Comparison of ENCODE assay signal across 11 cellular contexts in the genomic region with DNA sequence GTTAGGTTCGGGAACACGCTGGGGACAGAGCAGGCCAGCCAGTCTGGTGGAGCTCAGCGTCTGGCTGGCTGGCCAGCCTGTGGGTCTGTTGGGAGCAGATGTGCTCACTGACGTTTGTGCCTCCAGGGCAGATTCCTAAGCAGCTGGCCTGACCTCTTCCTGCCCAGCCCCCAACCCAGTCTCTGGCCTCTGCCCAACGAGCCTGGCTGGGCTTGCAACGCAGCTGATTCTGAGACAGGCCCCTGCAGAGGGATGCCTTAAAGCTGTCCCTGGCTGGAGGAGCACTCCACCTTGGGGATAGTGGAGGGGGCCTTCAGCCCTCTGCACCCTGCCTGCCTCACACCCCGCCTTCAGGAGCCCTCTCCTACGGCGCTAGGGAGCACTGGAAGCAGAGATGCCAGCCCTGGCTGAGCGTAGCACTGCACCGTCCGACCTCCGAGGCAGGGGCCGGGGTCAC. TPM values are rescaled to one million over a fixed set of nuclear protein-coding genes. Genes with fewer than 3 reads are reported as not detected.
DNase-seq lines count a peak whose midpoint lies in the region; ATAC-seq and TF ChIP-seq lines count a peak whose summit lies in the region.
"Had no signal": no experiment of that assay in that cellular context is flagged by ENCODE, and none has a peak within 500 bp of the region (broad histone marks: within the 10 kb centered on the region; RNA-seq: fewer than 3 reads in every experiment).

No MANE protein-coding gene starts in this region.

- H4K20me1 ChIP-seq in Karpas-422 (ENCODE audit: insufficient read depth, low read depth, low read length): peaks cover 20% of the 10 kb centered on the region

- H3K9me3 Mint-ChIP-seq in CD4-positive, CD25-positive, alpha-beta regulatory T cell: peaks cover 0 to 6% (median 0%) of the 10 kb centered on the region in 7 donors
- H3K9me3 Mint-ChIP-seq: activated naive CD4-positive, alpha-beta T cell treated with anti-CD3 and anti-CD28 coated beads, Interleukin-2, amount 50 U/mL, for 72 hours had no signal

- in situ Hi-C loops in Panc1 (cut with HindIII; ENCODE audit: low pct_unique_long_range_greater_than_20kb, low sequenced_read_pairs): no loop called here

- H3K9me3 ChIP-seq in CD4-positive, CD25-positive, alpha-beta regulatory T cell (ENCODE audit: control insufficient read depth in 2 of 2, low read length in 2 of 2): peaks cover 5% of the 10 kb centered on the region in 2 experiments
- H3K9me3 ChIP-seq in Panc1 (ENCODE audit: control insufficient read depth, insufficient read depth, low read depth, low read length): no peaks in the 10 kb centered on the region
- no peaks in the 10 kb centered on the region for H3K9me3 ChIP-seq in Karpas-422 (ENCODE audit: low read length)

- no peak overlapping the region for H3K4me2 ChIP-seq in Karpas-422 (ENCODE audit: low read depth, low read length, poor library complexity, severe bottlenecking)

- H3K27me3 Mint-ChIP-seq in CD4-positive, CD25-positive, alpha-beta regulatory T cell: no peaks in the 10 kb centered on the region

- H3K36me3 Mint-ChIP-seq in CD4-positive, CD25-positive, alpha-beta regulatory T cell: peaks cover 24% of the 10 kb centered on the region

- intact Hi-C loops in Panc1 (cut with micrococcal nuclease; ENCODE audit: unreplicated experiment): no loop called here

- H3K4me3 Mint-ChIP-seq in CD4-positive, CD25-positive, alpha-beta regulatory T cell: peak overlapping the region; percentile 15 to 76 (median 46)

- H3K9ac ChIP-seq in Karpas-422 (ENCODE audit: low read length): no peak overlapping the region

- BruUV-seq in Panc1 (replicated peaks; lab: Mats Ljungman, UMichigan): no TSS peak

- no peaks in the 10 kb centered on the region for H3K9me2 ChIP-seq in Karpas-422 (replicated peaks; ENCODE audit: insufficient read depth, low read length)

- peaks cover 35% of the 10 kb centered on the region for H3K79me2 ChIP-seq in Karpas-422 (ENCODE audit: low read length)

- no peak overlapping the region for H2AFZ ChIP-seq in Karpas-422 (ENCODE audit: low read length)

- H3K4me3 ChIP-seq in CD4-positive, CD25-positive, alpha-beta regulatory T cell (ENCODE audit: low read depth, low read length): no peak overlapping the region
- H3K4me3 ChIP-seq in Panc1 (ENCODE audit: low read depth in 2 of 2, low read length in 2 of 2) (no peak overlapping the region), fibroblast of pulmonary artery (replicated peaks; ENCODE audit: low read depth, low read length) (no peak overlapping the region), Karpas-422 (ENCODE audit: low read length) (no peak overlapping the region)
- H3K4me3 ChIP-seq: GM12878 had no signal

- no peak overlapping the region for H3K27ac ChIP-seq in CD4-positive, CD25-positive, alpha-beta regulatory T cell (ENCODE audit: insufficient read depth, low read length, poor library complexity, severe bottlenecking)
- no peak overlapping the region for H3K27ac ChIP-seq in Panc1 (ENCODE audit: low read length)
- no peak overlapping the region for H3K27ac ChIP-seq in Karpas-422 (ENCODE audit: low read length)

- TF ChIP-seq CTCF in Panc1 (IDR thresholded peaks at IDR 0.05) (no peak), fibroblast of pulmonary artery (IDR thresholded peaks at IDR 0.05; ENCODE audit: low read length, missing control alignments) (no peak)

- peak overlapping the region in 2 of 3 donors; percentile 38 to 46 for H3K27ac Mint-ChIP-seq in CD4-positive, CD25-positive, alpha-beta regulatory T cell

- peaks cover 84% of the 10 kb centered on the region for H3K4me1 ChIP-seq in CD4-positive, CD25-positive, alpha-beta regulatory T cell (ENCODE audit: control insufficient read depth, insufficient read depth, low read length, poor library complexity, severe bottlenecking)
- no peaks in the 10 kb centered on the region for H3K4me1 ChIP-seq in Panc1 (ENCODE audit: control insufficient read depth, insufficient read depth, low read length)
- H3K4me1 ChIP-seq in Karpas-422 (ENCODE audit: low read length): peaks cover 4% of the 10 kb centered on the region

- POLR2A ChIA-PET in Panc1 (lab: Charles Lee): no interaction called here

- CTCF ChIA-PET in Panc1 (lab: Charles Lee): no interaction called here

- H3K36me3 ChIP-seq in CD4-positive, CD25-positive, alpha-beta regulatory T cell (ENCODE audit: control insufficient read depth, insufficient read depth, low read length): peaks cover 53% of the 10 kb centered on the region
- H3K36me3 ChIP-seq in Panc1 (ENCODE audit: control insufficient read depth, insufficient read depth, low read length): no peaks in the 10 kb centered on the region
- no peaks in the 10 kb centered on the region for H3K36me3 ChIP-seq in Karpas-422 (ENCODE audit: insufficient read depth, low read length)

- H3K4me1 Mint-ChIP-seq in CD4-positive, CD25-positive, alpha-beta regulatory T cell: peaks cover 27 to 95% (median 43%) of the 10 kb centered on the region in 4 donors

- no peak for DNase-seq in CD4-positive, CD25-positive, alpha-beta regulatory T cell
- DNase-seq in Panc1 (ENCODE audit: low read depth, low spot score) (no peak), fibroblast of pulmonary artery (ENCODE audit: low read depth) (peak; percentile 87), non-pigmented ciliary epithelial cell (ENCODE audit: low read depth) (peak; percentile 32), Karpas-422 (no peak)
- DNase-seq: NCI-H1694 treated with DMSO at 0.1 percent for 48 hours had no signal

- no peak for ATAC-seq in CD4-positive, CD25-positive, alpha-beta regulatory T cell (ENCODE audit: low read depth in 2 of 2)
- ATAC-seq in Panc1: peak; percentile 67
- no peak for ATAC-seq in HG02798 (IDR thresholded peaks at IDR 0.05; ENCODE audit: poor library complexity, unreplicated experiment)
- no peak for ATAC-seq in GM18520 (IDR thresholded peaks at IDR 0.05; ENCODE audit: unreplicated experiment)
- ATAC-seq in HG02973 (IDR thresholded peaks at IDR 0.05; ENCODE audit: unreplicated experiment): no peak
- ATAC-seq: GM12878 had no signal

- no peaks in the 10 kb centered on the region for H3K27me3 ChIP-seq in CD4-positive, CD25-positive, alpha-beta regulatory T cell (ENCODE audit: control insufficient read depth, insufficient read depth, low read length)
- H3K27me3 ChIP-seq in Panc1 (ENCODE audit: control insufficient read depth, insufficient read depth, low read length) (no peaks in the 10 kb centered on the region), Karpas-422 (ENCODE audit: low read length) (no peaks in the 10 kb centered on the region)

RNA-seq across cellular contexts. Expression of a gene that starts 46.0 kb away (rescaled TPM):
- 227 TPM for total RNA-seq in CD4-positive, CD25-positive, alpha-beta regulatory T cell
- 10 to 100 TPM; 36.3 to 52.1 (median 47.7) TPM for polyA plus RNA-seq in CD4-positive, CD25-positive, alpha-beta regulatory T cell
- total RNA-seq in Panc1 (2021; ENCODE audit: unreplicated experiment): 78.6 TPM
- 91.5 TPM for polyA plus RNA-seq in Panc1 (2012; ENCODE audit: insufficient read length)
- 32.9 and 38.8 TPM in 2 replicates for total RNA-seq in Karpas-422 (2014; rRNA removed; shearing (Covaris generic); ENCODE audit: low replicate concordance)

Comparison
In these comparisons a context has a peak if more than half of its experiments do, and no peak if none do; other contexts are left out.
1. DNase-seq: peak in fibroblast of pulmonary artery (single experiment) and non-pigmented ciliary epithelial cell (single experiment); none in CD4-positive, CD25-positive, alpha-beta regulatory T cell (0 of 3), Panc1 (single experiment) and Karpas-422 (single experiment).